1 cellular context compared by ENCODE assay signal in the genomic region with DNA sequence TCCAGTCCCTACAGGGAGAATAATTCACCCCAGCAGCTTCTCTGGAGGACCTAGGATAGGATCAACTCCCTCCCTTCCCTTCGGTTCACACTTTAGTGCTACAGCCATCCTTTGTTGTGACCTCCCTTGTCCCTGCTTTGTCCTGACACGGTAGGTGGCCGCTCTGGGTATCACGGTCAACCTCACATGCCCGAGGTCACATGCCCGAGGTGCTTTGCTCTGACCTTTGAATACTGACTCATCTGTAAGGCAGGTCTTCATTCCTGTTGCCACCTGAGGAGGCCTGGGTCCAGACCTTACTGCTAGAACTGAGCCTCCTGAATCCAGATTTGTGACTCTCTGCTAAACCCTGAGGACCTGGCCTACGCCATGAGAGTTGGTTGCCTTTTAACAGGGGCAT.
A peak's percentile ranks its signal among the peaks of the same experiment; 100 is the strongest.
TF ChIP-seq lines count a peak whose summit lies in the region.

No MANE protein-coding gene starts in this region.

TF ChIP-seq in HepG2, 621 proteins besides CTCF, POLR2A, EP300 and RAD21 (continued from another document):
- TF ChIP-seq TBX2 (CRISPR knock-in tag; IDR thresholded peaks at IDR 0.05; ENCODE audit: borderline replicate concordance), result 0 out of 2 replicates have a peak, but pooled peaks have one; percentile 13
- peak; percentile 41; the same call in 1 of the 2 replicates for TF ChIP-seq NR2C2 (CRISPR knock-in tag; IDR thresholded peaks at IDR 0.05; ENCODE audit: borderline replicate concordance)
- no peak for TF ChIP-seq REPIN1 (CRISPR knock-in tag; IDR thresholded peaks at IDR 0.05; ENCODE audit: borderline replicate concordance, low read depth)
- TF ChIP-seq, protein P1, sequence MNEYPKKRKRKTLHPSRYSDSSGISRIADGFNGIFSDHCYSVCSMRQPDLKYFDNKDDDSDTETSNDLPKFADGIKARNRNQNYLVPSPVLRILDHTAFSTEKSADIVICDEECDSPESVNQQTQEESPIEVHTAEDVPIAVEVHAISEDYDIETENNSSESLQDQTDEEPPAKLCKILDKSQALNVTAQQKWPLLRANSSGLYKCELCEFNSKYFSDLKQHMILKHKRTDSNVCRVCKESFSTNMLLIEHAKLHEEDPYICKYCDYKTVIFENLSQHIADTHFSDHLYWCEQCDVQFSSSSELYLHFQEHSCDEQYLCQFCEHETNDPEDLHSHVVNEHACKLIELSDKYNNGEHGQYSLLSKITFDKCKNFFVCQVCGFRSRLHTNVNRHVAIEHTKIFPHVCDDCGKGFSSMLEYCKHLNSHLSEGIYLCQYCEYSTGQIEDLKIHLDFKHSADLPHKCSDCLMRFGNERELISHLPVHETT (CRISPR knock-in tag; conservative IDR thresholded peaks at IDR 0.05), result no peak
- no peak for TF ChIP-seq ZNF550 (CRISPR knock-in tag; IDR thresholded peaks at IDR 0.05; ENCODE audit: borderline replicate concordance)
- peak; percentile 27; the same call in 1 of the 2 replicates for TF ChIP-seq RXRB (CRISPR knock-in tag; IDR thresholded peaks at IDR 0.05; ENCODE audit: borderline replicate concordance)
- TF ChIP-seq EZH2 (conservative IDR thresholded peaks at IDR 0.05; ENCODE audit: low read depth, low read length), result no peak
- no peak for TF ChIP-seq NFKBIZ (CRISPR knock-in tag; IDR thresholded peaks at IDR 0.05)
- TF ChIP-seq, protein P2, sequence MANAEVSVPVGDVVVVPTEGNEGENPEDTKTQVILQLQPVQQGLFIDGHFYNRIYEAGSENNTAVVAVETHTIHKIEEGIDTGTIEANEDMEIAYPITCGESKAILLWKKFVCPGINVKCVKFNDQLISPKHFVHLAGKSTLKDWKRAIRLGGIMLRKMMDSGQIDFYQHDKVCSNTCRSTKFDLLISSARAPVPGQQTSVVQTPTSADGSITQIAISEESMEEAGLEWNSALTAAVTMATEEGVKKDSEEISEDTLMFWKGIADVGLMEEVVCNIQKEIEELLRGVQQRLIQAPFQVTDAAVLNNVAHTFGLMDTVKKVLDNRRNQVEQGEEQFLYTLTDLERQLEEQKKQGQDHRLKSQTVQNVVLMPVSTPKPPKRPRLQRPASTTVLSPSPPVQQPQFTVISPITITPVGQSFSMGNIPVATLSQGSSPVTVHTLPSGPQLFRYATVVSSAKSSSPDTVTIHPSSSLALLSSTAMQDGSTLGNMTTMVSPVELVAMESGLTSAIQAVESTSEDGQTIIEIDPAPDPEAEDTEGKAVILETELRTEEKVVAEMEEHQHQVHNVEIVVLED (CRISPR knock-in tag; IDR thresholded peaks at IDR 0.05; ENCODE audit: borderline replicate concordance), result no peak
- no peak for TF ChIP-seq KLF13 (CRISPR knock-in tag; IDR thresholded peaks at IDR 0.05)
- TF ChIP-seq ZNF496 (CRISPR knock-in tag; IDR thresholded peaks at IDR 0.05; ENCODE audit: insufficient replicate concordance), result no peak
- TF ChIP-seq HNF4G (IDR thresholded peaks at IDR 0.05; ENCODE audit: borderline replicate concordance, low read depth, low read length), result peak; percentile 14; the same call in 1 of the 2 replicates
- 0 out of 2 replicates have a peak, but pooled peaks have one; percentile 21 for TF ChIP-seq HNF4G (CRISPR knock-in tag; IDR thresholded peaks at IDR 0.05; ENCODE audit: borderline replicate concordance, low read depth)
- TF ChIP-seq SOX5 (CRISPR knock-in tag; IDR thresholded peaks at IDR 0.05; ENCODE audit: borderline replicate concordance), result 0 out of 2 replicates have a peak, but pooled peaks have one; percentile 22
- TF ChIP-seq, protein P3, sequence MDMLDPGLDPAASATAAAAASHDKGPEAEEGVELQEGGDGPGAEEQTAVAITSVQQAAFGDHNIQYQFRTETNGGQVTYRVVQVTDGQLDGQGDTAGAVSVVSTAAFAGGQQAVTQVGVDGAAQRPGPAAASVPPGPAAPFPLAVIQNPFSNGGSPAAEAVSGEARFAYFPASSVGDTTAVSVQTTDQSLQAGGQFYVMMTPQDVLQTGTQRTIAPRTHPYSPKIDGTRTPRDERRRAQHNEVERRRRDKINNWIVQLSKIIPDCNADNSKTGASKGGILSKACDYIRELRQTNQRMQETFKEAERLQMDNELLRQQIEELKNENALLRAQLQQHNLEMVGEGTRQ (IDR thresholded peaks at IDR 0.05; ENCODE audit: low read depth, low read length), result peak; percentile 54
- TF ChIP-seq, protein P3 (CRISPR knock-in tag; IDR thresholded peaks at IDR 0.05; ENCODE audit: borderline replicate concordance), result no peak
- no peak for TF ChIP-seq ESRRA (CRISPR knock-in tag; IDR thresholded peaks at IDR 0.05; ENCODE audit: low read depth)
- no peak for TF ChIP-seq SETDB1 (CRISPR knock-in tag; IDR thresholded peaks at IDR 0.05; ENCODE audit: borderline replicate concordance)
- TF ChIP-seq, protein P4, sequence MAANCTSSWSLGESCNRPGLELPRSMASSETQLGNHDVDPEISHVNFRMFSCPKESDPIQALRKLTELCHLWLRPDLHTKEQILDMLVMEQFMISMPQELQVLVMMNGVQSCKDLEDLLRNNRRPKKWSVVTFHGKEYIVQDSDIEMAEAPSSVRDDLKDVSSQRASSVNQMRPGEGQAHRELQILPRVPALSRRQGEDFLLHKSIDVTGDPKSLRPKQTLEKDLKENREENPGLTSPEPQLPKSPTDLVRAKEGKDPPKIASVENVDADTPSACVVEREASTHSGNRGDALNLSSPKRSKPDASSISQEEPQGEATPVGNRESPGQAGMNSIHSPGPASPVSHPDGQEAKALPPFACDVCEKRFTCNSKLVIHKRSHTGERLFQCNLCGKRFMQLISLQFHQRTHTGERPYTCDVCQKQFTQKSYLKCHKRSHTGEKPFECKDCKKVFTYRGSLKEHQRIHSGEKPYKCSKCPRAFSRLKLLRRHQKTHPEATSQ (CRISPR knock-in tag; IDR thresholded peaks at IDR 0.05; ENCODE audit: borderline replicate concordance), result no peak
- TF ChIP-seq IRF2 (CRISPR knock-in tag; IDR thresholded peaks at IDR 0.05), result no peak
- TF ChIP-seq, protein P5, sequence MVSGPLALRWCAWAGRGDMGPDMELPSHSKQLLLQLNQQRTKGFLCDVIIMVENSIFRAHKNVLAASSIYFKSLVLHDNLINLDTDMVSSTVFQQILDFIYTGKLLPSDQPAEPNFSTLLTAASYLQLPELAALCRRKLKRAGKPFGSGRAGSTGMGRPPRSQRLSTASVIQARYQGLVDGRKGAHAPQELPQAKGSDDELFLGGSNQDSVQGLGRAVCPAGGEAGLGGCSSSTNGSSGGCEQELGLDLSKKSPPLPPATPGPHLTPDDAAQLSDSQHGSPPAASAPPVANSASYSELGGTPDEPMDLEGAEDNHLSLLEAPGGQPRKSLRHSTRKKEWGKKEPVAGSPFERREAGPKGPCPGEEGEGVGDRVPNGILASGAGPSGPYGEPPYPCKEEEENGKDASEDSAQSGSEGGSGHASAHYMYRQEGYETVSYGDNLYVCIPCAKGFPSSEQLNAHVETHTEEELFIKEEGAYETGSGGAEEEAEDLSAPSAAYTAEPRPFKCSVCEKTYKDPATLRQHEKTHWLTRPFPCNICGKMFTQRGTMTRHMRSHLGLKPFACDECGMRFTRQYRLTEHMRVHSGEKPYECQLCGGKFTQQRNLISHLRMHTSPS (CRISPR knock-in tag; IDR thresholded peaks at IDR 0.05; ENCODE audit: low read depth), result peak; percentile 60; the same call in 1 of the 2 replicates
- TF ChIP-seq, protein P6, sequence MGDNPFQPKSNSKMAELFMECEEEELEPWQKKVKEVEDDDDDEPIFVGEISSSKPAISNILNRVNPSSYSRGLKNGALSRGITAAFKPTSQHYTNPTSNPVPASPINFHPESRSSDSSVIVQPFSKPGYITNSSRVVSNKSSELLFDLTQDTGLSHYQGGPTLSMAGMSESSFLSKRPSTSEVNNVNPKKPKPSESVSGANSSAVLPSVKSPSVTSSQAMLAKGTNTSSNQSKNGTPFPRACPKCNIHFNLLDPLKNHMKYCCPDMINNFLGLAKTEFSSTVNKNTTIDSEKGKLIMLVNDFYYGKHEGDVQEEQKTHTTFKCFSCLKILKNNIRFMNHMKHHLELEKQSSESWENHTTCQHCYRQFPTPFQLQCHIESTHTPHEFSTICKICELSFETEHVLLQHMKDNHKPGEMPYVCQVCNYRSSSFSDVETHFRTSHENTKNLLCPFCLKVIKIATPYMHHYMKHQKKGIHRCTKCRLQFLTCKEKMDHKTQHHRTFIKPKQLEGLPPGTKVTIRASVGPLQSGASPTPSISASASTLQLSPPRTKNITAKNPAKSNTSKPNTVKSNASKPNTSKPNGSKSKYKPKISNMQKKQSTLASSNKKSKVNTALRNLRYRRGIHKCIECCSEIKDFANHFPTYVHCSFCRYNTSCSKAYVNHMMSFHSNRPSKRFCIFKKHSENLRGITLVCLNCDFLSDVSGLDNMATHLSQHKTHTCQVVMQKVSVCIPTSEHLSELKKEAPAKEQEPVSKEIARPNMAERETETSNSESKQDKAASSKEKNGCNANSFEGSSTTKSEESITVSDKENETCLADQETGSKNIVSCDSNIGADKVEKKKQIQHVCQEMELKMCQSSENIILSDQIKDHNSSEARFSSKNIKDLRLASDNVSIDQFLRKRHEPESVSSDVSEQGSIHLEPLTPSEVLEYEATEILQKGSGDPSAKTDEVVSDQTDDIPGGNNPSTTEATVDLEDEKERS (CRISPR knock-in tag; IDR thresholded peaks at IDR 0.05), result no peak
- no peak for TF ChIP-seq POLR2AphosphoS5 (IDR thresholded peaks at IDR 0.05; ENCODE audit: low read depth, low read length)
- TF ChIP-seq BHLHE40 (IDR thresholded peaks at IDR 0.05; ENCODE audit: low read length), result peak; percentile 82
- TF ChIP-seq, protein P7, sequence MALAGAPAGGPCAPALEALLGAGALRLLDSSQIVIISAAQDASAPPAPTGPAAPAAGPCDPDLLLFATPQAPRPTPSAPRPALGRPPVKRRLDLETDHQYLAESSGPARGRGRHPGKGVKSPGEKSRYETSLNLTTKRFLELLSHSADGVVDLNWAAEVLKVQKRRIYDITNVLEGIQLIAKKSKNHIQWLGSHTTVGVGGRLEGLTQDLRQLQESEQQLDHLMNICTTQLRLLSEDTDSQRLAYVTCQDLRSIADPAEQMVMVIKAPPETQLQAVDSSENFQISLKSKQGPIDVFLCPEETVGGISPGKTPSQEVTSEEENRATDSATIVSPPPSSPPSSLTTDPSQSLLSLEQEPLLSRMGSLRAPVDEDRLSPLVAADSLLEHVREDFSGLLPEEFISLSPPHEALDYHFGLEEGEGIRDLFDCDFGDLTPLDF (CRISPR knock-in tag; IDR thresholded peaks at IDR 0.05), result no peak
- TF ChIP-seq NCOA1 (CRISPR knock-in tag; IDR thresholded peaks at IDR 0.05), result no peak
- TF ChIP-seq, protein P8, sequence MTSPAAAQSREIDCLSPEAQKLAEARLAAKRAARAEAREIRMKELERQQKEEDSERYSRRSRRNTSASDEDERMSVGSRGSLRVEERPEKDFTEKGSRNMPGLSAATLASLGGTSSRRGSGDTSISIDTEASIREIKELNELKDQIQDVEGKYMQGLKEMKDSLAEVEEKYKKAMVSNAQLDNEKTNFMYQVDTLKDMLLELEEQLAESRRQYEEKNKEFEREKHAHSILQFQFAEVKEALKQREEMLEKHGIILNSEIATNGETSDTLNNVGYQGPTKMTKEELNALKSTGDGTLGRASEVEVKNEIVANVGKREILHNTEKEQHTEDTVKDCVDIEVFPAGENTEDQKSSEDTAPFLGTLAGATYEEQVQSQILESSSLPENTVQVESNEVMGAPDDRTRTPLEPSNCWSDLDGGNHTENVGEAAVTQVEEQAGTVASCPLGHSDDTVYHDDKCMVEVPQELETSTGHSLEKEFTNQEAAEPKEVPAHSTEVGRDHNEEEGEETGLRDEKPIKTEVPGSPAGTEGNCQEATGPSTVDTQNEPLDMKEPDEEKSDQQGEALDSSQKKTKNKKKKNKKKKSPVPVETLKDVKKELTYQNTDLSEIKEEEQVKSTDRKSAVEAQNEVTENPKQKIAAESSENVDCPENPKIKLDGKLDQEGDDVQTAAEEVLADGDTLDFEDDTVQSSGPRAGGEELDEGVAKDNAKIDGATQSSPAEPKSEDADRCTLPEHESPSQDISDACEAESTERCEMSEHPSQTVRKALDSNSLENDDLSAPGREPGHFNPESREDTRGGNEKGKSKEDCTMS (CRISPR knock-in tag; conservative IDR thresholded peaks at IDR 0.05), result no peak
- TF ChIP-seq ZNF547 (CRISPR knock-in tag; IDR thresholded peaks at IDR 0.05), result no peak
- TF ChIP-seq, protein P9, sequence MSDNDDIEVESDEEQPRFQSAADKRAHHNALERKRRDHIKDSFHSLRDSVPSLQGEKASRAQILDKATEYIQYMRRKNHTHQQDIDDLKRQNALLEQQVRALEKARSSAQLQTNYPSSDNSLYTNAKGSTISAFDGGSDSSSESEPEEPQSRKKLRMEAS (IDR thresholded peaks at IDR 0.05), result 0 out of 2 replicates have a peak, but pooled peaks have one; percentile 28
- TF ChIP-seq, protein P10, sequence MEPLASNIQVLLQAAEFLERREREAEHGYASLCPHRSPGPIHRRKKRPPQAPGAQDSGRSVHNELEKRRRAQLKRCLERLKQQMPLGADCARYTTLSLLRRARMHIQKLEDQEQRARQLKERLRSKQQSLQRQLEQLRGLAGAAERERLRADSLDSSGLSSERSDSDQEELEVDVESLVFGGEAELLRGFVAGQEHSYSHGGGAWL (CRISPR knock-in tag; IDR thresholded peaks at IDR 0.05), result no peak
- TF ChIP-seq, protein P11, sequence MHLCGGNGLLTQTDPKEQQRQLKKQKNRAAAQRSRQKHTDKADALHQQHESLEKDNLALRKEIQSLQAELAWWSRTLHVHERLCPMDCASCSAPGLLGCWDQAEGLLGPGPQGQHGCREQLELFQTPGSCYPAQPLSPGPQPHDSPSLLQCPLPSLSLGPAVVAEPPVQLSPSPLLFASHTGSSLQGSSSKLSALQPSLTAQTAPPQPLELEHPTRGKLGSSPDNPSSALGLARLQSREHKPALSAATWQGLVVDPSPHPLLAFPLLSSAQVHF (CRISPR knock-in tag; IDR thresholded peaks at IDR 0.05), result no peak
- TF ChIP-seq JUND (CRISPR knock-in tag; IDR thresholded peaks at IDR 0.05), result peak; percentile 55; the same call in 1 of the 2 replicates
- TF ChIP-seq NR2F6 (IDR thresholded peaks at IDR 0.05), result peak; percentile 67
- peak; percentile 78 for TF ChIP-seq NR2F6 (CRISPR knock-in tag; IDR thresholded peaks at IDR 0.05)
- TF ChIP-seq, protein P12, sequence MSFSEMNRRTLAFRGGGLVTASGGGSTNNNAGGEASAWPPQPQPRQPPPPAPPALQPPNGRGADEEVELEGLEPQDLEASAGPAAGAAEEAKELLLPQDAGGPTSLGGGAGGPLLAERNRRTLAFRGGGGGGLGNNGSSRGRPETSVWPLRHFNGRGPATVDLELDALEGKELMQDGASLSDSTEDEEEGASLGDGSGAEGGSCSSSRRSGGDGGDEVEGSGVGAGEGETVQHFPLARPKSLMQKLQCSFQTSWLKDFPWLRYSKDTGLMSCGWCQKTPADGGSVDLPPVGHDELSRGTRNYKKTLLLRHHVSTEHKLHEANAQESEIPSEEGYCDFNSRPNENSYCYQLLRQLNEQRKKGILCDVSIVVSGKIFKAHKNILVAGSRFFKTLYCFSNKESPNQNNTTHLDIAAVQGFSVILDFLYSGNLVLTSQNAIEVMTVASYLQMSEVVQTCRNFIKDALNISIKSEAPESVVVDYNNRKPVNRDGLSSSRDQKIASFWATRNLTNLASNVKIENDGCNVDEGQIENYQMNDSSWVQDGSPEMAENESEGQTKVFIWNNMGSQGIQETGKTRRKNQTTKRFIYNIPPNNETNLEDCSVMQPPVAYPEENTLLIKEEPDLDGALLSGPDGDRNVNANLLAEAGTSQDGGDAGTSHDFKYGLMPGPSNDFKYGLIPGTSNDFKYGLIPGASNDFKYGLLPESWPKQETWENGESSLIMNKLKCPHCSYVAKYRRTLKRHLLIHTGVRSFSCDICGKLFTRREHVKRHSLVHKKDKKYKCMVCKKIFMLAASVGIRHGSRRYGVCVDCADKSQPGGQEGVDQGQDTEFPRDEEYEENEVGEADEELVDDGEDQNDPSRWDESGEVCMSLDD (CRISPR knock-in tag; IDR thresholded peaks at IDR 0.05; ENCODE audit: borderline replicate concordance), result no peak
- no peak for TF ChIP-seq GTF2F1 (IDR thresholded peaks at IDR 0.05; ENCODE audit: low read length)
